ENCODE assay signal across 9 cellular contexts in the genomic region with DNA sequence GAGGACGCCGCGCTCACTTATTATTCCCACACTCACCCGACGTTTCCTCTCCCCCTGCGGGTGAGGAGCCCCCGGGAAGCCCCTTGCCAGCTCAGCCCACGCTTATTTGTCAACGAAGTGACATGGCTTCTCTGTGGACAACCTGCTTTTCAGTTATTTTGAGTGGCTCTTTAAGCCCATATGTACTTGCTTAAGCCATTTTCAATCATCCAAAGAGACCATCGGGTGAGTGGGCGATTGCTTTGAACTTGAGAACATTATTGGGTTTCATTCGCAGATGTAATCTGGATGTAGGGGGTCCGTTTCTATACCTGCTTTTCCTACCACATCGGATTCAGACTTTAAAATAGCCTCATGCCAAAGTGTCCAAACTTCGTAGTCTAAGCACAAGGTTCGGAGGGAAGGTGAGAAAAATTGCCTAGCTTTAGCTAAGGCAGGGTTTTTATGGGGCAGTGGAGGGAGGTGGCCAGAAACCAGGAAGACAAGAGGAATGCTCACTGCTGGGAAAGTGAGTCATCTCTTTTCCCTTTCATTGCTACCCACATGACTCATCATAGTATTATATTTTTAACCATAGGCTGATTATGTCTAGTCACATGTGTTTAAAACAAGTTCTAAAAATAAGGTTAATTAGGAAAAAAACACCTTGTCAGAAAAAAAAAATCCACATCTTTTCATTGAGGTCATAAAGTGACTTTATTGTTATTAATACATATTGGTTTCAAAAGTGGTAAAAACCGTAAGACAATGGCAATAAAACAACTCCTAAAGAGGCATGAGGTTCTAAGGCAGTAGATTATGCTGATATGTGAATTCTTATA.
DNase-seq lines count a peak whose midpoint lies in the region; ATAC-seq and TF ChIP-seq lines count a peak whose summit lies in the region.
"Had no signal": no experiment of that assay in that cellular context is flagged by ENCODE, and none has a peak within 500 bp of the region (broad histone marks: within the 10 kb centered on the region; RNA-seq: fewer than 3 reads in every experiment).

No MANE protein-coding gene starts in this region.

- TF ChIP-seq CTCF in neural crest cell (conservative IDR thresholded peaks at IDR 0.05): no peak

- peak overlapping the region; percentile 64 for H3K4me3 Mint-ChIP-seq in neural crest cell
- no peak overlapping the region for H3K4me3 Mint-ChIP-seq in activated T-helper 2 cell treated with anti-CD3 and anti-CD28 coated beads, Interferon-gamma antibody, Interleukin-2, Interleukin-4, amounts not matched to agents 10 μg/mL and 5 μg/mL and 100 μg/mL, durations not matched to agents 14 hours and 24 hours and 36 hours (ENCODE audit: low read depth)
- H3K4me3 Mint-ChIP-seq: T-cell had no signal

- DNase-seq in ELF-1 (ENCODE audit: low read depth, low spot score) (peak; percentile 17), LoVo (ENCODE audit: low spot score) (peak; percentile 87), dedifferentiated amniotic fluid mesenchymal stem cell (ENCODE audit: extremely low spot score) (peak; percentile 78), neural crest cell (ENCODE audit: low read depth, low spot score) (peak; percentile 6), ureter (ENCODE audit: low spot score) (no peak)
- no peak for DNase-seq in activated T-helper 2 cell treated with anti-CD3 and anti-CD28 coated beads, Interferon-gamma antibody, Interleukin-2, Interleukin-4, amounts not matched to agents 10 μg/mL and 5 μg/mL and 100 μg/mL, durations not matched to agents 14 hours and 24 hours and 36 hours (ENCODE audit: low spot score)
- DNase-seq: T-cell had no signal

- peaks cover 37% of the 10 kb centered on the region for H3K4me1 Mint-ChIP-seq in neural crest cell
- peaks cover 9% of the 10 kb centered on the region for H3K4me1 Mint-ChIP-seq in activated T-helper 2 cell treated with anti-CD3 and anti-CD28 coated beads, Interferon-gamma antibody, Interleukin-2, Interleukin-4, amounts not matched to agents 10 μg/mL and 5 μg/mL and 100 μg/mL, durations not matched to agents 14 hours and 24 hours and 36 hours (ENCODE audit: low read depth)
- H3K4me1 Mint-ChIP-seq: T-cell had no signal

- H3K27me3 Mint-ChIP-seq in neural crest cell (ENCODE audit: low read depth): no peaks in the 10 kb centered on the region
- H3K27me3 Mint-ChIP-seq in activated T-helper 2 cell treated with anti-CD3 and anti-CD28 coated beads, Interferon-gamma antibody, Interleukin-2, Interleukin-4, amounts not matched to agents 10 μg/mL and 5 μg/mL and 100 μg/mL, durations not matched to agents 14 hours and 24 hours and 36 hours (ENCODE audit: low read depth): peaks cover 10% of the 10 kb centered on the region

- no peaks in the 10 kb centered on the region for H3K36me3 Mint-ChIP-seq in neural crest cell (ENCODE audit: low read depth)
- H3K36me3 Mint-ChIP-seq in activated T-helper 2 cell treated with anti-CD3 and anti-CD28 coated beads, Interferon-gamma antibody, Interleukin-2, Interleukin-4, amounts not matched to agents 10 μg/mL and 5 μg/mL and 100 μg/mL, durations not matched to agents 14 hours and 24 hours and 36 hours (ENCODE audit: low read depth): no peaks in the 10 kb centered on the region
- H3K36me3 Mint-ChIP-seq: T-cell had no signal

- H3K9me3 Mint-ChIP-seq in neural crest cell: no peaks in the 10 kb centered on the region
- H3K9me3 Mint-ChIP-seq in activated T-helper 2 cell treated with anti-CD3 and anti-CD28 coated beads, Interferon-gamma antibody, Interleukin-2, Interleukin-4, amounts not matched to agents 10 μg/mL and 5 μg/mL and 100 μg/mL, durations not matched to agents 14 hours and 24 hours and 36 hours: no peaks in the 10 kb centered on the region
- H3K9me3 Mint-ChIP-seq: T-cell had no signal

- intact Hi-C loops in activated T-helper 2 cell treated with anti-CD3 and anti-CD28 coated beads, Interferon-gamma antibody, Interleukin-2, Interleukin-4, amounts not matched to agents 10 μg/mL and 5 μg/mL and 100 μg/mL, durations not matched to agents 14 hours and 24 hours and 36 hours (cut with micrococcal nuclease): loop anchor here (5.0 kb wide), 1 partner anchor 55 kb away; no protein-coding TSS in a partner anchor

- H3K27ac Mint-ChIP-seq in neural crest cell (ENCODE audit: unreplicated experiment): peak overlapping the region; percentile 89
- no peak overlapping the region for H3K27ac Mint-ChIP-seq in activated T-helper 2 cell treated with anti-CD3 and anti-CD28 coated beads, Interferon-gamma antibody, Interleukin-2, Interleukin-4, amounts not matched to agents 10 μg/mL and 5 μg/mL and 100 μg/mL, durations not matched to agents 14 hours and 24 hours and 36 hours
- H3K27ac Mint-ChIP-seq: T-cell had no signal

- no peak for ATAC-seq in HG02642 (IDR thresholded peaks at IDR 0.05; ENCODE audit: poor library complexity, unreplicated experiment)
- no peak for ATAC-seq in HG02973 (IDR thresholded peaks at IDR 0.05; ENCODE audit: unreplicated experiment)
- ATAC-seq: T-cell had no signal

Comparison
In these comparisons a context has a peak if more than half of its experiments do, and no peak if none do; other contexts are left out.
1. DNase-seq: peak in ELF-1 (single experiment), LoVo (single experiment), dedifferentiated amniotic fluid mesenchymal stem cell (single experiment) and neural crest cell (single experiment); none in ureter (single experiment) and activated T-helper 2 cell treated with anti-CD3 and anti-CD28 coated beads, Interferon-gamma antibody, Interleukin-2, Interleukin-4, amounts not matched to agents 10 μg/mL and 5 μg/mL and 100 μg/mL, durations not matched to agents 14 hours and 24 hours and 36 hours (single experiment).